In genomic region chr7:33072471-33072870, GRCh38 we compare ENCODE assay signal across 16 cellular contexts. TPM values are rescaled to one million over a fixed set of nuclear protein-coding genes. Genes with fewer than 3 reads are reported as not detected.
DNase-seq lines count a peak whose midpoint lies in the region; ATAC-seq, FAIRE-seq and TF ChIP-seq lines count a peak whose summit lies in the region.
"Had no signal": no experiment of that assay in that cellular context is flagged by ENCODE, and none has a peak within 500 bp of the region (broad histone marks: within the 10 kb centered on the region; RNA-seq: fewer than 3 reads in every experiment).

No MANE protein-coding gene starts in this region.

- no peaks in the 10 kb centered on the region for H3K36me3 Mint-ChIP-seq in Caco-2 (ENCODE audit: insufficient read depth, unreplicated experiment)

- ATAC-seq in K562 (no peak), left cardiac atrium (peak; percentile 74 to 83), GM19395 (IDR thresholded peaks at IDR 0.05; ENCODE audit: unreplicated experiment) (no peak)
- ATAC-seq: activated CD4-positive, CD25-positive, alpha-beta regulatory T cell treated with anti-CD3 and anti-CD28 coated beads, Interleukin-2, amount 50 U/mL, for 24 hours; activated T-helper 17 cell treated with anti-CD3 and anti-CD28 coated beads, Interleukin-2, amount 50 U/mL, for 72 hours had no signal

- H3K9ac ChIP-seq in K562 (ENCODE audit: insufficient read depth in 1 of 2, low read depth in 2 of 2, low read length in 2 of 2): no peak overlapping the region

- H3K4me2 ChIP-seq in K562 (ENCODE audit: insufficient read depth, low read length): no peak overlapping the region

- H4K20me1 ChIP-seq in K562 (replicated peaks; ENCODE audit: control insufficient read depth, insufficient read depth, low read length): no peaks in the 10 kb centered on the region

- in situ Hi-C loops in ACHN (cut with HindIII; ENCODE audit: low pct_ligation_motif_present, low pct_unique_long_range_greater_than_20kb, low sequenced_read_pairs) (no loop called here), K562 (cut with MboI) (no loop called here)

- 0 out of 2 replicates have a peak overlapping the region, but pooled peaks have one; percentile 0 for H2AFZ ChIP-seq in K562 (ENCODE audit: low read depth, low read length)

- H3K9me1 ChIP-seq in K562 (ENCODE audit: control insufficient read depth, insufficient read depth, low read length): no peaks in the 10 kb centered on the region

- TF ChIP-seq CTCF in K562 (IDR thresholded peaks at IDR 0.05 in 2 of 3, conservative IDR thresholded peaks at IDR 0.05 in 1 of 3; ENCODE audit: insufficient read depth in 2 of 3, low read depth in 1 of 3, low read length in 3 of 3) (no peak), Caco-2 (IDR thresholded peaks at IDR 0.05; ENCODE audit: insufficient read depth in 1 of 2, low read depth in 1 of 2, low read length in 1 of 2, severe bottlenecking in 1 of 2, unreplicated experiment in 1 of 2) (no peak)

- no peak overlapping the region for H3K4me3 Mint-ChIP-seq in Caco-2 (ENCODE audit: unreplicated experiment)
- H3K4me3 Mint-ChIP-seq: activated T-helper 17 cell treated with anti-CD3 and anti-CD28 coated beads, Interleukin-2, amount 50 U/mL, for 72 hours; B cell had no signal

- H3K27me3 ChIP-seq in K562 (ENCODE audit: control insufficient read depth in 2 of 2, insufficient read depth in 2 of 2, low read length in 2 of 2): no peaks in the 10 kb centered on the region; a peak in 1 of 5 replicates
- H3K27me3 ChIP-seq in Caco-2 (replicated peaks; ENCODE audit: control insufficient read depth, insufficient read depth, low read length): no peaks in the 10 kb centered on the region
- H3K27me3 ChIP-seq: gastrocnemius medialis, SJCRH30 had no signal

- H3K4me1 Mint-ChIP-seq in Caco-2 (ENCODE audit: low read depth, unreplicated experiment): no peaks in the 10 kb centered on the region
- H3K4me1 Mint-ChIP-seq: activated T-helper 17 cell treated with anti-CD3 and anti-CD28 coated beads, Interleukin-2, amount 50 U/mL, for 72 hours had no signal

- peaks cover 3% of the 10 kb centered on the region for H3K27me3 Mint-ChIP-seq in Caco-2 (ENCODE audit: insufficient read depth, unreplicated experiment)

- H3K27ac Mint-ChIP-seq in Caco-2 (ENCODE audit: unreplicated experiment): no peak overlapping the region
- H3K27ac Mint-ChIP-seq: activated T-helper 17 cell treated with anti-CD3 and anti-CD28 coated beads, Interleukin-2, amount 50 U/mL, for 72 hours; B cell had no signal

- TF ChIP-seq EP300 in K562 (IDR thresholded peaks at IDR 0.05; ENCODE audit: low read length): no peak

- DNase-seq in ACHN: peak; percentile 15
- peak; percentile 61 for DNase-seq in HT1080 (ENCODE audit: low read depth)
- no peak for DNase-seq in K562 (ENCODE audit: extremely low read depth in 1 of 4, low spot score in 3 of 4)
- no peak for DNase-seq in left cardiac atrium
- no peak for DNase-seq in NCI-H2107 (lab: John Stamatoyannopoulos, UW)
- DNase-seq in ureter (ENCODE audit: low spot score): no peak
- no peak for DNase-seq in Caco-2
- DNase-seq: central memory CD4-positive, alpha-beta T cell; gastrocnemius medialis; Kasumi-1 had no signal

- CTCF ChIA-PET in K562 (lab: Yijun Ruan, JAX; ENCODE audit: low intra/inter-chr PET ratio) (no interaction called here), Caco-2 (lab: Charles Lee) (no interaction called here)

- no peaks in the 10 kb centered on the region for H3K36me3 ChIP-seq in K562 (ENCODE audit: control insufficient read depth, insufficient read depth, low read length)
- H3K36me3 ChIP-seq in Caco-2 (ENCODE audit: control insufficient read depth, insufficient read depth, low read length): no peaks in the 10 kb centered on the region
- H3K36me3 ChIP-seq: gastrocnemius medialis, SJCRH30 had no signal

- no peak overlapping the region for H3K27ac ChIP-seq in K562 (ENCODE audit: extremely low read depth, low read depth, low read length)
- H3K27ac ChIP-seq: gastrocnemius medialis, SJCRH30 had no signal

- WGBS in K562 (ENCODE audit: insufficient coverage, low coverage, missing lambda C conversion rate): 8% methylated on average over 2 of the region's 2 CpGs

- TF ChIP-seq RAD21 in K562 (CRISPR knock-in tag; conservative IDR thresholded peaks at IDR 0.05 in 1 of 2, IDR thresholded peaks at IDR 0.05 in 1 of 2): no peak

- intact Hi-C loops in K562 (cut with micrococcal nuclease): no loop called here
- intact Hi-C loops in left cardiac atrium (cut with DNase I): no loop called here
- intact Hi-C loops in Caco-2 (cut with micrococcal nuclease; ENCODE audit: unreplicated experiment): no loop called here

- H3K9me3 ChIP-seq in K562 (replicated peaks; ENCODE audit: control insufficient read depth, insufficient read depth, low read depth, low read length): peaks cover 10% of the 10 kb centered on the region
- peaks cover 19% of the 10 kb centered on the region for H3K9me3 ChIP-seq in Caco-2
- H3K9me3 ChIP-seq: SJCRH30 had no signal

- H3K9me3 Mint-ChIP-seq in Caco-2 (ENCODE audit: unreplicated experiment): peaks cover 29% of the 10 kb centered on the region

- FAIRE-seq in K562 (lab: Jason Lieb, UNC): no peak
- FAIRE-seq: H1 had no signal

- no peak overlapping the region for H3K4me3 ChIP-seq in K562
- no peak overlapping the region for H3K4me3 ChIP-seq in Caco-2 (ENCODE audit: low read depth, low read length)
- H3K4me3 ChIP-seq: gastrocnemius medialis, SJCRH30 had no signal

- POLR2A ChIA-PET in K562 (lab: Yijun Ruan, JAX) (interaction anchor here (2.3 kb wide), 1 partner anchor 10 kb away, joined by 12 read pairs; the partner anchor contains the start of gene NT5C3A), Caco-2 (lab: Charles Lee) (no interaction called here)

- no peak for TF ChIP-seq POLR2A in K562 (conservative IDR thresholded peaks at IDR 0.05)

- H3K4me1 ChIP-seq in K562 (replicated peaks in 1 of 2; ENCODE audit: control insufficient read depth in 2 of 2, insufficient read depth in 2 of 2, low read length in 2 of 2) (no peaks in the 10 kb centered on the region; a peak in 1 of 5 replicates), Caco-2 (no peaks in the 10 kb centered on the region; the same call in 1 of the 2 replicates)
- H3K4me1 ChIP-seq: SJCRH30 had no signal

- BruUV-seq in K562 (replicated peaks; lab: Mats Ljungman, UMichigan) (no TSS peak), Caco-2 (replicated peaks; lab: Mats Ljungman, UMichigan) (no TSS peak)

- no peaks in the 10 kb centered on the region for H3K79me2 ChIP-seq in K562 (ENCODE audit: control insufficient read depth, insufficient read depth, low read length)

RNA-seq across cellular contexts. Expression of gene NT5C3A, which starts 9.9 kb away (rescaled TPM):
- 29.4 and 30.3 TPM in 2 replicates for total RNA-seq in HT1080 (2014; rRNA removed; shearing (Covaris generic))
- polyA plus RNA-seq in HT1080 (2015; cell fraction: cytosol; rRNA removed): 29.5 and 33.7 TPM in 2 replicates
- 34.0 and 35.1 TPM in 2 replicates for polyA plus RNA-seq in HT1080 (2015; cell fraction: nucleus; rRNA removed)
- 35.5 and 114 TPM in 2 replicates for total RNA-seq in K562 (2011; cell fraction: chromatin; rRNA removed; ENCODE audit: low replicate concordance)
- total RNA-seq in K562 (2011; cell fraction: nucleolus; rRNA removed): 28.3 and 40.7 TPM in 2 replicates
- 50.2 and 78.4 TPM in 2 replicates for total RNA-seq in K562 (2011; cell fraction: nucleoplasm; rRNA removed)
- total RNA-seq in K562 (2014; rRNA removed) (42.9 and 45.1 TPM in 2 replicates), K562 (2014; rRNA removed; fragmentation: Illumina TruSeq; extraction: Trizol) (60.1 and 62.7 TPM in 2 replicates), K562 (2015; rRNA removed; fragmentation: Illumina TruSeq; extraction: Trizol) (38.8 and 43.4 TPM in 2 replicates), K562 (2021) (33.1 and 36.1 TPM in 2 replicates), left cardiac atrium (10 to 100 TPM; 20.1 to 21.2 TPM), ureter (38.9 TPM), Caco-2 (2022) (32.6 and 38.9 TPM in 2 replicates)
- polyA plus RNA-seq in K562 (2011; rRNA removed) (34.6 and 43.1 TPM in 2 replicates), K562 (2014; fragmentation: Illumina TruSeq; extraction: Trizol) (40.0 and 41.7 TPM in 2 replicates), K562 (2014; fragmentation: Nextera tagmentation; extraction: Ambion mirVana) (10 to 100 TPM; 18.6 to 27.0 TPM), K562 (2014; rRNA removed) (35.0 and 47.6 TPM in 2 replicates)
- polyA plus RNA-seq in K562 (2011; cell fraction: cytosol; rRNA removed): 4.3 and 11.8 TPM in 2 replicates
- polyA plus RNA-seq in K562 (2011; cell fraction: nucleus; rRNA removed): 8.1 and 14.4 TPM in 2 replicates
- polyA plus RNA-seq in K562 (2012): 32.9 and 39.1 TPM in 2 replicates
- 22.4 and 29.2 TPM in 2 replicates for polyA minus RNA-seq in K562 (2011; rRNA and poly(A)+ RNA removed)
- polyA minus RNA-seq in K562 (2011; cell fraction: cytosol; rRNA and poly(A)+ RNA removed): 8.5 and 10.3 TPM in 2 replicates
- 12.5 and 20.1 TPM in 2 replicates for polyA minus RNA-seq in K562 (2011; cell fraction: nucleus; rRNA and poly(A)+ RNA removed)

RNA-seq across cellular contexts. Expression of gene RP9, which starts 36.7 kb away (rescaled TPM):
- total RNA-seq in HT1080 (2014; rRNA removed; shearing (Covaris generic)): 33.8 and 34.9 TPM in 2 replicates
- 15.9 and 17.3 TPM in 2 replicates for polyA plus RNA-seq in HT1080 (2015; cell fraction: cytosol; rRNA removed)
- 7.9 and 13.7 TPM in 2 replicates for polyA plus RNA-seq in HT1080 (2015; cell fraction: nucleus; rRNA removed)
- total RNA-seq in K562 (2011; cell fraction: chromatin; rRNA removed; ENCODE audit: low replicate concordance): 23.8 and 53.6 TPM in 2 replicates
- 16.1 and 17.7 TPM in 2 replicates for total RNA-seq in K562 (2011; cell fraction: nucleolus; rRNA removed)
- 25.6 and 35.3 TPM in 2 replicates for total RNA-seq in K562 (2011; cell fraction: nucleoplasm; rRNA removed)
- total RNA-seq in K562 (2014; rRNA removed): 34.0 and 35.6 TPM in 2 replicates
- total RNA-seq in K562 (2014; rRNA removed; fragmentation: Illumina TruSeq; extraction: Trizol): 33.4 and 36.6 TPM in 2 replicates
- total RNA-seq in K562 (2015; rRNA removed; fragmentation: Illumina TruSeq; extraction: Trizol): 33.0 and 35.2 TPM in 2 replicates
- 17.5 and 19.3 TPM in 2 replicates for total RNA-seq in K562 (2021)
- polyA plus RNA-seq in K562 (2011; rRNA removed): 35.0 and 36.0 TPM in 2 replicates
- polyA plus RNA-seq in K562 (2011; cell fraction: cytosol; rRNA removed): 15.8 and 21.0 TPM in 2 replicates
- polyA plus RNA-seq in K562 (2011; cell fraction: nucleus; rRNA removed): 26.4 and 38.1 TPM in 2 replicates
- 23.7 and 24.2 TPM in 2 replicates for polyA plus RNA-seq in K562 (2012)
- 36.9 and 44.8 TPM in 2 replicates for polyA plus RNA-seq in K562 (2014; fragmentation: Illumina TruSeq; extraction: Trizol)
- 10 to 100 TPM; 10.7 to 11.1 TPM for polyA plus RNA-seq in K562 (2014; fragmentation: Nextera tagmentation; extraction: Ambion mirVana)
- polyA plus RNA-seq in K562 (2014; rRNA removed): 28.5 and 29.5 TPM in 2 replicates
- polyA minus RNA-seq in K562 (2011; rRNA and poly(A)+ RNA removed): 27.3 and 37.1 TPM in 2 replicates
- polyA minus RNA-seq in K562 (2011; cell fraction: cytosol; rRNA and poly(A)+ RNA removed): 10.5 and 11.0 TPM in 2 replicates
- 12.9 and 25.1 TPM in 2 replicates for polyA minus RNA-seq in K562 (2011; cell fraction: nucleus; rRNA and poly(A)+ RNA removed)
- total RNA-seq in left cardiac atrium: 10 to 100 TPM; 15.2 to 16.6 TPM
- 14.3 TPM for total RNA-seq in ureter
- total RNA-seq in Caco-2 (2022): 20.3 and 22.2 TPM in 2 replicates

RNA-seq across cellular contexts. Expression of gene BBS9, which starts 56.9 kb away (rescaled TPM):
- 1.2 and 4.2 TPM in 2 replicates for total RNA-seq in HT1080 (2014; rRNA removed; shearing (Covaris generic))
- polyA plus RNA-seq in HT1080 (2015; cell fraction: cytosol; rRNA removed): 2.9 and 3.3 TPM in 2 replicates
- 7.7 and 11.5 TPM in 2 replicates for polyA plus RNA-seq in HT1080 (2015; cell fraction: nucleus; rRNA removed)
- total RNA-seq in K562 (2011; cell fraction: chromatin; rRNA removed; ENCODE audit: low replicate concordance): 3.9 and 7.5 TPM in 2 replicates
- 2.0 and 3.7 TPM in 2 replicates for total RNA-seq in K562 (2011; cell fraction: nucleolus; rRNA removed)
- 4.2 TPM in 2 replicates for total RNA-seq in K562 (2011; cell fraction: nucleoplasm; rRNA removed)
- total RNA-seq in K562 (2014; rRNA removed) (1.3 and 2.4 TPM in 2 replicates), K562 (2014; rRNA removed; fragmentation: Illumina TruSeq; extraction: Trizol) (2.2 and 2.5 TPM in 2 replicates), K562 (2015; rRNA removed; fragmentation: Illumina TruSeq; extraction: Trizol) (2.3 and 2.4 TPM in 2 replicates), K562 (2021) (2.1 and 3.1 TPM in 2 replicates), left cardiac atrium (10 to 100 TPM in 1 of 2 donors, 1 to 10 TPM in 1; 9.6 to 14.1 TPM), ureter (22.7 TPM), Caco-2 (2022) (4.7 and 5.6 TPM in 2 replicates)
- polyA plus RNA-seq in K562 (2011; rRNA removed) (1.6 and 3.3 TPM in 2 replicates), K562 (2014; fragmentation: Illumina TruSeq; extraction: Trizol) (2.0 and 2.2 TPM in 2 replicates), K562 (2014; fragmentation: Nextera tagmentation; extraction: Ambion mirVana) (1 to 10 TPM in 1 of 2 experiments, under 1 TPM in 1; 0.77 to 1.4 TPM), K562 (2014; rRNA removed) (3.0 and 3.7 TPM in 2 replicates)
- 0.48 and 0.80 TPM in 2 replicates for polyA plus RNA-seq in K562 (2011; cell fraction: cytosol; rRNA removed)
- polyA plus RNA-seq in K562 (2011; cell fraction: nucleus; rRNA removed): 2.0 TPM in 2 replicates
- 1.3 and 2.5 TPM in 2 replicates for polyA plus RNA-seq in K562 (2012)
- polyA minus RNA-seq in K562 (2011; rRNA and poly(A)+ RNA removed): 3.2 and 4.3 TPM in 2 replicates
- polyA minus RNA-seq in K562 (2011; cell fraction: cytosol; rRNA and poly(A)+ RNA removed): 1.7 and 2.5 TPM in 2 replicates
- 3.4 and 8.1 TPM in 2 replicates for polyA minus RNA-seq in K562 (2011; cell fraction: nucleus; rRNA and poly(A)+ RNA removed)

Comparison
In these comparisons a context has a peak if more than half of its experiments do, and no peak if none do; other contexts are left out.
1. DNase-seq: peak in ACHN (single experiment) and HT1080 (single experiment); none in K562 (0 of 4), left cardiac atrium (single experiment), NCI-H2107 (single experiment), ureter (single experiment) and Caco-2 (0 of 2).
2. ATAC-seq: peak in left cardiac atrium (2 of 2); none in K562 (single experiment) and GM19395 (single experiment).